Comparison of ENCODE assay signal across 1 cellular context in genomic region chr12:19130224-19131019, GRCh38.
TF ChIP-seq lines count a peak whose summit lies in the region.

No MANE protein-coding gene starts in this region.

TF ChIP-seq in HEK293, 187 proteins besides CTCF, POLR2A, EP300 and RAD21 (continued from another document and continues in another):
- TF ChIP-seq ZNF426 (tag by site-specific recombination; IDR thresholded peaks at IDR 0.05) (no peak), ZNF580 (tag by site-specific recombination; IDR thresholded peaks at IDR 0.05) (no peak), ZNF707 (tag by site-specific recombination; IDR thresholded peaks at IDR 0.05) (no peak), ZBTB49 (tag by site-specific recombination; IDR thresholded peaks at IDR 0.05; ENCODE audit: low read depth) (no peak), HIC1 (tag by site-specific recombination; IDR thresholded peaks at IDR 0.05) (0 out of 2 replicates have a peak, but pooled peaks have one; percentile 38), PRDM2 (tag by site-specific recombination; IDR thresholded peaks at IDR 0.05; ENCODE audit: borderline replicate concordance) (no peak), IKZF3 (tag by site-specific recombination; IDR thresholded peaks at IDR 0.05) (peak; percentile 80), ZSCAN18 (tag by site-specific recombination; IDR thresholded peaks at IDR 0.05) (no peak), ZNF280C (tag by site-specific recombination; IDR thresholded peaks at IDR 0.05) (no peak), ZNF2 (tag by site-specific recombination; IDR thresholded peaks at IDR 0.05) (peak; percentile 41; the same call in 1 of the 2 replicates), ZSCAN23 (tag by site-specific recombination; IDR thresholded peaks at IDR 0.05) (no peak), ZNF24 (tag by site-specific recombination; IDR thresholded peaks at IDR 0.05) (0 out of 2 replicates have a peak, but pooled peaks have one; percentile 19), KLF17 (tag by site-specific recombination; IDR thresholded peaks at IDR 0.05) (0 out of 2 replicates have a peak, but pooled peaks have one; percentile 69), ZNF37A (tag by site-specific recombination; IDR thresholded peaks at IDR 0.05) (no peak), TCF7L2 (IDR thresholded peaks at IDR 0.05; ENCODE audit: borderline replicate concordance, low read depth, low read length) (no peak), REPIN1 (tag by site-specific recombination; IDR thresholded peaks at IDR 0.05; ENCODE audit: low read depth) (no peak), ZNF830 (tag by site-specific recombination; IDR thresholded peaks at IDR 0.05; ENCODE audit: low read depth) (no peak), ZNF768 (tag by site-specific recombination; IDR thresholded peaks at IDR 0.05) (no peak), ZBTB1 (tag by site-specific recombination; IDR thresholded peaks at IDR 0.05) (no peak), ZNF148 (tag by site-specific recombination; IDR thresholded peaks at IDR 0.05; ENCODE audit: borderline replicate concordance) (no peak), ZNF449 (tag by site-specific recombination; IDR thresholded peaks at IDR 0.05) (no peak), ZNF560 (tag by site-specific recombination; IDR thresholded peaks at IDR 0.05; ENCODE audit: borderline replicate concordance) (no peak), ZNF544 (tag by site-specific recombination; IDR thresholded peaks at IDR 0.05) (no peak), ZNF514 (tag by site-specific recombination; IDR thresholded peaks at IDR 0.05) (no peak), ZNF416 (tag by site-specific recombination; IDR thresholded peaks at IDR 0.05) (no peak), ZNF639 (tag by site-specific recombination; IDR thresholded peaks at IDR 0.05) (no peak), ZNF280D (tag by site-specific recombination; IDR thresholded peaks at IDR 0.05) (no peak)
